24 cellular contexts compared by ENCODE assay signal in genomic region chr18:10197097-10197496, GRCh38.
DNase-seq lines count a peak whose midpoint lies in the region; ATAC-seq and TF ChIP-seq lines count a peak whose summit lies in the region.
"Had no signal": no experiment of that assay in that cellular context is flagged by ENCODE, and none has a peak within 500 bp of the region (broad histone marks: within the 10 kb centered on the region; RNA-seq: fewer than 3 reads in every experiment).

No MANE protein-coding gene starts in this region.

- H3K27ac Mint-ChIP-seq in MCF 10A (ENCODE audit: low read depth, unreplicated experiment) (no peak overlapping the region), WTC11 (no peak overlapping the region)
- H3K27ac Mint-ChIP-seq: activated CD4-positive, alpha-beta T cell treated with anti-CD3 and anti-CD28 coated beads, Interleukin-2, amount 10 ng/mL, durations not matched to agents 24 days and 14 days; CD8-positive, alpha-beta T cell; T-helper 1 cell treated with Interleukin-12 subunit alpha and Interleukin-12 subunit beta and Interleukin-4 antibody, amounts not matched to agents 30 μg/mL and 1 μg/mL, for 36 hours had no signal

- H3K4me1 ChIP-seq in breast epithelium: no peaks in the 10 kb centered on the region
- peaks cover 8% of the 10 kb centered on the region for H3K4me1 ChIP-seq in lower lobe of right lung
- H3K4me1 ChIP-seq in upper lobe of left lung: peaks cover 8 to 10% (median 9%) of the 10 kb centered on the region in 4 donors
- no peaks in the 10 kb centered on the region for H3K4me1 ChIP-seq in aorta (ENCODE audit: control insufficient read depth in 1 of 2, insufficient read depth in 2 of 2, low read length in 2 of 2)
- H3K4me1 ChIP-seq: Peyer's patch, SJSA1 had no signal

- TF ChIP-seq EP300 in upper lobe of left lung (IDR thresholded peaks at IDR 0.05): no peak

- 43 to 65% methylated on average over 8 to 12 of the region's 12 CpGs for WGBS in upper lobe of left lung, 2 donors
- 91 to 97% methylated on average over 12 of the region's 12 CpGs for WGBS in aorta, 2 donors

- H3K4me3 Mint-ChIP-seq in MCF 10A (ENCODE audit: unreplicated experiment) (no peak overlapping the region), WTC11 (no peak overlapping the region)
- H3K4me3 Mint-ChIP-seq: activated CD4-positive, alpha-beta T cell treated with anti-CD3 and anti-CD28 coated beads, Interleukin-2, amount 10 ng/mL, durations not matched to agents 24 days and 14 days; CD8-positive, alpha-beta T cell; T-helper 1 cell treated with Interleukin-12 subunit alpha and Interleukin-12 subunit beta and Interleukin-4 antibody, amounts not matched to agents 30 μg/mL and 1 μg/mL, for 36 hours had no signal

- H3K27me3 Mint-ChIP-seq in MCF 10A (ENCODE audit: insufficient read depth, unreplicated experiment) (no peaks in the 10 kb centered on the region), WTC11 (ENCODE audit: low read depth) (no peaks in the 10 kb centered on the region)

- H3K4me1 Mint-ChIP-seq in MCF 10A (ENCODE audit: insufficient read depth, unreplicated experiment): peaks cover 10% of the 10 kb centered on the region
- H3K4me1 Mint-ChIP-seq in WTC11: peaks cover 8% of the 10 kb centered on the region
- H3K4me1 Mint-ChIP-seq: activated CD4-positive, alpha-beta T cell treated with anti-CD3 and anti-CD28 coated beads, Interleukin-2, amount 10 ng/mL, durations not matched to agents 24 days and 14 days had no signal

- POLR2A ChIA-PET in MCF 10A (lab: Yijun Ruan, JAX) (no interaction called here), WTC11 (lab: Charles Lee) (no interaction called here)

- CTCF ChIA-PET in MCF 10A (lab: Yijun Ruan, JAX): interaction anchor here (0.7 kb wide), 1 partner anchor 223 kb away, joined by 3 read pairs; no protein-coding TSS in a partner anchor
- CTCF ChIA-PET in WTC11 (lab: Charles Lee): no interaction called here

- TF ChIP-seq POLR2A in breast epithelium (IDR thresholded peaks at IDR 0.05) (no peak), upper lobe of left lung (IDR thresholded peaks at IDR 0.05) (no peak)

- H3K36me3 Mint-ChIP-seq in MCF 10A (ENCODE audit: insufficient read depth, unreplicated experiment) (no peaks in the 10 kb centered on the region), WTC11 (no peaks in the 10 kb centered on the region)
- H3K36me3 Mint-ChIP-seq: CD8-positive, alpha-beta T cell had no signal

- no peaks in the 10 kb centered on the region for H3K36me3 ChIP-seq in breast epithelium
- no peaks in the 10 kb centered on the region for H3K36me3 ChIP-seq in lower lobe of right lung
- H3K36me3 ChIP-seq in upper lobe of left lung: no peaks in the 10 kb centered on the region
- no peaks in the 10 kb centered on the region for H3K36me3 ChIP-seq in aorta (ENCODE audit: control insufficient read depth in 1 of 2, insufficient read depth in 2 of 2, low read length in 1 of 2)
- H3K36me3 ChIP-seq: cardiac muscle cell, Peyer's patch, SJSA1 had no signal

- no peaks in the 10 kb centered on the region for H3K27me3 ChIP-seq in breast epithelium
- H3K27me3 ChIP-seq in lower lobe of right lung (ENCODE audit: low read depth): no peaks in the 10 kb centered on the region
- no peaks in the 10 kb centered on the region for H3K27me3 ChIP-seq in upper lobe of left lung
- H3K27me3 ChIP-seq in aorta (ENCODE audit: control insufficient read depth in 1 of 2, insufficient read depth in 2 of 2, low read length in 1 of 2): no peaks in the 10 kb centered on the region
- H3K27me3 ChIP-seq: cardiac muscle cell, Peyer's patch, SJSA1 had no signal

- H3K4me3 ChIP-seq in breast epithelium (no peak overlapping the region), lower lobe of right lung (no peak overlapping the region), upper lobe of left lung (no peak overlapping the region), aorta (ENCODE audit: low read length in 2 of 2) (no peak overlapping the region)
- H3K4me3 ChIP-seq: cardiac muscle cell, Peyer's patch, SJSA1 had no signal

- intact Hi-C loops in MCF 10A (cut with micrococcal nuclease) (no loop called here), breast epithelium (cut with DNase I; ENCODE audit: low total_unique reads) (no loop called here), Right ventricle myocardium superior (cut with DNase I) (no loop called here), lower lobe of right lung (cut with DNase I) (no loop called here), aorta (cut with DNase I) (no loop called here)

- no TSS peak for BruUV-seq in MCF 10A (replicated peaks; lab: Mats Ljungman, UMichigan)

- H3K27ac ChIP-seq in breast epithelium (no peak overlapping the region), lower lobe of right lung (no peak overlapping the region), upper lobe of left lung (peak overlapping the region in 1 of 4 donors; percentile 26), aorta (ENCODE audit: low read depth in 1 of 2, low read length in 2 of 2) (no peak overlapping the region)
- H3K27ac ChIP-seq: 22Rv1, cardiac muscle cell, KMS-11, Peyer's patch, SJSA1 had no signal

- no peak for TF ChIP-seq CTCF in MCF 10A (IDR thresholded peaks at IDR 0.05; ENCODE audit: unreplicated experiment)
- TF ChIP-seq CTCF in breast epithelium (IDR thresholded peaks at IDR 0.05): no peak
- no peak for TF ChIP-seq CTCF in lower lobe of right lung (IDR thresholded peaks at IDR 0.05)
- TF ChIP-seq CTCF in upper lobe of left lung (IDR thresholded peaks at IDR 0.05): no peak
- no peak for TF ChIP-seq CTCF in WTC11 (IDR thresholded peaks at IDR 0.05)

- H3K9me3 ChIP-seq in breast epithelium (no peaks in the 10 kb centered on the region), lower lobe of right lung (no peaks in the 10 kb centered on the region), upper lobe of left lung (no peaks in the 10 kb centered on the region), aorta (ENCODE audit: control insufficient read depth, low read length) (no peaks in the 10 kb centered on the region)
- H3K9me3 ChIP-seq: Peyer's patch, SJSA1 had no signal

- DNase-seq in MCF 10A (ENCODE audit: unreplicated experiment): peak; percentile 5
- DNase-seq in breast epithelium (ENCODE audit: low spot score in 2 of 2): no peak
- DNase-seq in Right ventricle myocardium superior: peak; percentile 46
- peak; percentile 70 for DNase-seq in lower lobe of right lung
- peak in 1 of 2 donors; percentile 66 for DNase-seq in upper lobe of left lung
- DNase-seq in WTC11 (ENCODE audit: low spot score): no peak
- DNase-seq in T-helper 1 cell: no peak
- no peak for DNase-seq in aorta
- DNase-seq: activated CD4-positive, alpha-beta T cell treated with anti-CD3 and anti-CD28 coated beads, Interleukin-2, amount 10 ng/mL, durations not matched to agents 24 days and 14 days; activated naive CD4-positive, alpha-beta T cell; activated T-cell treated with anti-CD3 and anti-CD28 coated beads, Interleukin-2, amount 50 U/mL, for 48 hours; AML-193; CD8-positive, alpha-beta T cell; dermis blood vessel endothelial cell; midbrain; NCI-H1436 treated with DMSO at 0.1 percent for 48 hours; NCI-H510A; Peyer's patch had no signal

- ATAC-seq in Right ventricle myocardium superior (ENCODE audit: poor library complexity) (peak; percentile 64), lower lobe of right lung (peak; percentile 77 to 89), upper lobe of left lung (ENCODE audit: low FRiP score in 2 of 2) (peak; percentile 59 to 68), WTC11 (no peak), aorta (ENCODE audit: low FRiP score) (no peak)
- ATAC-seq: CD8-positive, alpha-beta T cell; left lobe of liver had no signal

- H3K9me3 Mint-ChIP-seq in MCF 10A (ENCODE audit: unreplicated experiment) (no peaks in the 10 kb centered on the region), WTC11 (no peaks in the 10 kb centered on the region)
- H3K9me3 Mint-ChIP-seq: CD8-positive, alpha-beta T cell; T-helper 1 cell treated with Interleukin-12 subunit alpha and Interleukin-12 subunit beta and Interleukin-4 antibody, amounts not matched to agents 30 μg/mL and 1 μg/mL, for 36 hours had no signal

TF ChIP-seq in WTC11, 78 proteins besides CTCF, POLR2A, EP300 and RAD21 (continues in another document):
- TF ChIP-seq ZNF396 (CRISPR knock-in tag; IDR thresholded peaks at IDR 0.05; ENCODE audit: borderline replicate concordance) (no peak), TEAD1 (CRISPR knock-in tag; IDR thresholded peaks at IDR 0.05) (no peak), HMGXB4 (CRISPR knock-in tag; IDR thresholded peaks at IDR 0.05) (no peak), TCF7 (CRISPR knock-in tag; IDR thresholded peaks at IDR 0.05; ENCODE audit: low read depth) (no peak), RELA (CRISPR knock-in tag; IDR thresholded peaks at IDR 0.05; ENCODE audit: borderline replicate concordance) (no peak), ATF2 (CRISPR knock-in tag; IDR thresholded peaks at IDR 0.05; ENCODE audit: borderline replicate concordance, low read depth) (no peak)

Comparison
In these comparisons a context has a peak if more than half of its experiments do, and no peak if none do; other contexts are left out.
1. DNase-seq: peak in MCF 10A (single experiment), Right ventricle myocardium superior (single experiment) and lower lobe of right lung (single experiment); none in breast epithelium (0 of 2), WTC11 (single experiment), T-helper 1 cell (0 of 5) and aorta (0 of 2).
2. ATAC-seq: peak in Right ventricle myocardium superior (single experiment), lower lobe of right lung (2 of 2) and upper lobe of left lung (2 of 2); none in WTC11 (single experiment) and aorta (single experiment).